ENCODE assay signal across 14 cellular contexts in the genomic region with DNA sequence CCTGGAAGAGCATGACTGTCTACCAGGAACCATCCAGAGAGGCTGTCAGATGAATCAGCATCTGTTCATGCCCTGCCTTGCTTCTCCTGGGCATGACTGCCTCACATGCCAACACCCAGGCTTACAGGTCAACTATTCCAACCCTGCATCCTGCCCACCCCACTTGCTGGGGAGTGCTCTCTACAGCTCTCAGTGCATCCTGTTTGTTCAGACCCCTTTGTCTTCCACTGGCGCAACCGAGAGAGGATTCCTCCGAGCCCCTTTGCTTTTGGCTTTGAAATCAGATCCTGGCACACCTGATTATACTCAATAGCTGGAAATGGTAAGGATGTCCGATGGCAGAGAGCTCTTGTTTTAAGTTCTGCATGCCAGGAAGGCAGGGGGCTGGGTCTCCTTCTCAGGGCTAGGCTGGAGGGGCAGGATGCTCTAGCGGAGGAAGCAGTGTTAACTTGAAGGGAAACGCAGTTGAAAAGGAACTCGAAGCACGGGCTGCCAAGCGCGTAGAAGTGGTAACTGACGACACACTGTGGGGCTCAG.
A peak's percentile ranks its signal among the peaks of the same experiment; 100 is the strongest.
DNase-seq lines count a peak whose midpoint lies in the region; ATAC-seq and TF ChIP-seq lines count a peak whose summit lies in the region.
"Had no signal": no experiment of that assay in that cellular context is flagged by ENCODE, and none has a peak within 500 bp of the region (broad histone marks: within the 10 kb centered on the region; RNA-seq: fewer than 3 reads in every experiment).

No MANE protein-coding gene starts in this region.

- H3K27me3 Mint-ChIP-seq in CD8-positive, alpha-beta T cell (ENCODE audit: low read depth), result no peaks in the 10 kb centered on the region
- peaks cover 12% of the 10 kb centered on the region for H3K27me3 Mint-ChIP-seq in activated naive CD4-positive, alpha-beta T cell treated with anti-CD3 and anti-CD28 coated beads, Interleukin-2, amount 10 ng/mL, durations not matched to agents 7 days and 5 days

- peak overlapping the region; percentile 48 for H3K4me3 Mint-ChIP-seq in CD8-positive, alpha-beta T cell
- no peak overlapping the region for H3K4me3 Mint-ChIP-seq in activated naive CD4-positive, alpha-beta T cell treated with anti-CD3 and anti-CD28 coated beads, Interleukin-2, amount 10 ng/mL, durations not matched to agents 7 days and 5 days

- peaks cover 34% of the 10 kb centered on the region for H3K4me1 Mint-ChIP-seq in CD8-positive, alpha-beta T cell (ENCODE audit: low read depth)
- peaks cover 15% of the 10 kb centered on the region for H3K4me1 Mint-ChIP-seq in activated naive CD4-positive, alpha-beta T cell treated with anti-CD3 and anti-CD28 coated beads, Interleukin-2, amount 10 ng/mL, durations not matched to agents 7 days and 5 days

- no peak for TF ChIP-seq POLR2A in Peyer's patch (IDR thresholded peaks at IDR 0.05)

- H3K27ac Mint-ChIP-seq in CD8-positive, alpha-beta T cell, result peak overlapping the region; percentile 68
- no peak overlapping the region for H3K27ac Mint-ChIP-seq in activated naive CD4-positive, alpha-beta T cell treated with anti-CD3 and anti-CD28 coated beads, Interleukin-2, amount 10 ng/mL, durations not matched to agents 7 days and 5 days

- no peaks in the 10 kb centered on the region for H3K36me3 Mint-ChIP-seq in CD8-positive, alpha-beta T cell
- H3K36me3 Mint-ChIP-seq in activated naive CD4-positive, alpha-beta T cell treated with anti-CD3 and anti-CD28 coated beads, Interleukin-2, amount 10 ng/mL, durations not matched to agents 7 days and 5 days, result peaks cover 2% of the 10 kb centered on the region

- H3K27ac ChIP-seq in CD8-positive, alpha-beta T cell (ENCODE audit: low read depth, low read length), result peak overlapping the region; percentile 1
- H3K27ac ChIP-seq in Peyer's patch, result no peak overlapping the region
- H3K27ac ChIP-seq: brain microvascular endothelial cell, gastrocnemius medialis, transverse colon had no signal

- H3K4me1 ChIP-seq in CD8-positive, alpha-beta T cell (ENCODE audit: insufficient read depth, low read length), result peaks cover 26% of the 10 kb centered on the region
- no peaks in the 10 kb centered on the region for H3K4me1 ChIP-seq in Peyer's patch
- H3K4me1 ChIP-seq: gastrocnemius medialis, transverse colon had no signal

- no peaks in the 10 kb centered on the region for H3K9me3 ChIP-seq in CD8-positive, alpha-beta T cell (ENCODE audit: low read length)
- no peaks in the 10 kb centered on the region for H3K9me3 ChIP-seq in Peyer's patch
- H3K9me3 ChIP-seq: gastrocnemius medialis, transverse colon had no signal

- CTCF ChIA-PET in CD8-positive, alpha-beta T cell (lab: Charles Lee), result interaction anchor here (1.4 kb wide), 1 partner anchor 11 kb away, joined by 4 read pairs; no protein-coding TSS in a partner anchor
- CTCF ChIA-PET in activated naive CD4-positive, alpha-beta T cell treated with anti-CD3 and anti-CD28 coated beads, Interleukin-2, amount 10 ng/mL, durations not matched to agents 7 days and 5 days (lab: Charles Lee), result no interaction called here

- H3K36me3 ChIP-seq in CD8-positive, alpha-beta T cell (ENCODE audit: insufficient read depth, low read length), result no peaks in the 10 kb centered on the region
- no peaks in the 10 kb centered on the region for H3K36me3 ChIP-seq in Peyer's patch
- H3K36me3 ChIP-seq: brain microvascular endothelial cell, gastrocnemius medialis, transverse colon had no signal

- no peaks in the 10 kb centered on the region for H3K27me3 ChIP-seq in CD8-positive, alpha-beta T cell (ENCODE audit: insufficient read depth, low read length)
- no peaks in the 10 kb centered on the region for H3K27me3 ChIP-seq in Peyer's patch
- H3K27me3 ChIP-seq: brain microvascular endothelial cell, gastrocnemius medialis, transverse colon had no signal

- H3K4me3 ChIP-seq in CD8-positive, alpha-beta T cell (ENCODE audit: low read depth, low read length), result no peak overlapping the region
- H3K4me3 ChIP-seq in Peyer's patch, result no peak overlapping the region
- H3K4me3 ChIP-seq: gastrocnemius medialis, transverse colon had no signal

- DNase-seq in CD8-positive, alpha-beta T cell, result peak in 4 of 7 experiments; percentile 28 to 75 (median 36)
- peak in 2 of 3 donors; percentile 45 to 57 for DNase-seq in Peyer's patch
- peak; percentile 56 to 68 for DNase-seq in lung microvascular endothelial cell (ENCODE audit: low read depth in 2 of 2)
- DNase-seq in NCI-H2196 treated with DMSO at 0.1 percent for 48 hours (lab: John Stamatoyannopoulos, UW; ENCODE audit: unreplicated experiment), result no peak
- no peak for DNase-seq in activated naive CD4-positive, alpha-beta T cell treated with anti-CD3 and anti-CD28 coated beads, Interleukin-2, amount 10 ng/mL, durations not matched to agents 7 days and 5 days
- no peak for DNase-seq in ecto neural progenitor cell (ENCODE audit: low spot score)
- DNase-seq: activated CD4-positive, alpha-beta T cell treated with anti-CD3 and anti-CD28 coated beads, Interleukin-2, amount 50 U/mL, for 48 hours; brain microvascular endothelial cell; COR-L47; gastrocnemius medialis; stimulated activated CD4-positive, alpha-beta T cell treated with anti-CD3 and anti-CD28 coated beads, Interleukin-2, amount 100 ng/mL, for 48 hours; transverse colon had no signal

- peak; percentile 81 for ATAC-seq in CD8-positive, alpha-beta T cell
- ATAC-seq in GM21737 (IDR thresholded peaks at IDR 0.05; ENCODE audit: unreplicated experiment) (peak; percentile 36), HG02588 (IDR thresholded peaks at IDR 0.05; ENCODE audit: unreplicated experiment) (no peak)

- POLR2A ChIA-PET in CD8-positive, alpha-beta T cell (lab: Charles Lee), result interaction anchor here (1.3 kb wide), 1 partner anchor 11 kb away, joined by 6 read pairs; no protein-coding TSS in a partner anchor

- H3K9me3 Mint-ChIP-seq in CD8-positive, alpha-beta T cell, result no peaks in the 10 kb centered on the region
- H3K9me3 Mint-ChIP-seq in activated naive CD4-positive, alpha-beta T cell treated with anti-CD3 and anti-CD28 coated beads, Interleukin-2, amount 10 ng/mL, durations not matched to agents 7 days and 5 days, result no peaks in the 10 kb centered on the region

- no peak for TF ChIP-seq CTCF in CD8-positive, alpha-beta T cell (IDR thresholded peaks at IDR 0.05)
- TF ChIP-seq CTCF in Peyer's patch (IDR thresholded peaks at IDR 0.05), result no peak

- intact Hi-C loops in CD8-positive, alpha-beta T cell (cut with DNase I, micrococcal nuclease), result no loop called here

Comparison
In these comparisons a context has a peak if more than half of its experiments do, and no peak if none do; other contexts are left out.
1. DNase-seq: peak in CD8-positive, alpha-beta T cell (4 of 7), Peyer's patch (2 of 3) and lung microvascular endothelial cell (2 of 2); none in NCI-H2196 treated with DMSO at 0.1 percent for 48 hours (single experiment), activated naive CD4-positive, alpha-beta T cell treated with anti-CD3 and anti-CD28 coated beads, Interleukin-2, amount 10 ng/mL, durations not matched to agents 7 days and 5 days (single experiment) and ecto neural progenitor cell (single experiment).